ENCODE assay signal across 36 cellular contexts in the genomic region with DNA sequence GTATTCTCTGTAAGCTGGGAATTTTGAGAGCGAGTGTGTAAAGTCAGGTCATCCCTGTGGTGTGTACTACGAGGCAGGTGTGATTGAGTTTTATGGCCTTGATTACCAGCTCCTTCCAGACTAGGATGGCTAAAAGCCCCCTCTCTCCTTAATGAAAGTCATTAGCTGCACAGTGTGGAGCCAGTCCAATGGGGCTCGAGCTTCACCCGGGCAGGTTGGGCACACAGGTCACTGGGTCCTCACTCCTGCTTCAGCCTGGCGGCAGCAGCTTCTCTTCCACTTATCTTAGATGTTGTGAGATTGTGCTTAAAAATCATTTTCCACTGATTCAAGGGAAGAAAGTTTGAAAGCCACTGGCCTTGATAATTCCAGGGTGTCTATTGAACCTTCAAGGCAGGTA. TPM values are rescaled to one million over a fixed set of nuclear protein-coding genes. Genes with fewer than 3 reads are reported as not detected.
"Had no signal": no experiment of that assay in that cellular context is flagged by ENCODE, and none has a peak within 500 bp of the region (broad histone marks: within the 10 kb centered on the region; RNA-seq: fewer than 3 reads in every experiment).

No MANE protein-coding gene starts in this region.

- H3K4me1 ChIP-seq: Peyer's patch, SJSA1 had no signal

- H3K4me2 ChIP-seq: KMS-11, SK-N-SH had no signal

- H3K9me3 ChIP-seq: Peyer's patch, SJSA1, SK-N-SH had no signal

- H3K4me3 ChIP-seq: cardiac muscle cell, Peyer's patch, SJSA1 had no signal

- H3K9me2 ChIP-seq: SK-N-SH had no signal

- H3K9me3 Mint-ChIP-seq: activated B cell treated with CpG ODN at 0.5 μM for 24 hours; activated CD4-positive, alpha-beta memory T cell treated with anti-CD3 and anti-CD28 coated beads for 36 hours; activated naive CD8-positive, alpha-beta T cell treated with anti-CD3 and anti-CD28 coated beads for 36 hours; activated T-cell treated with anti-CD3 and anti-CD28 coated beads, Interleukin-2, amount 50 U/mL, for 72 hours; activated T-helper 17 cell treated with anti-CD3 and anti-CD28 coated beads, Interleukin-2, amount 50 U/mL, for 72 hours; T-helper 1 cell treated with Interleukin-12 subunit alpha and Interleukin-12 subunit beta and Interleukin-4 antibody, amounts not matched to agents 30 μg/mL and 1 μg/mL, for 36 hours; T-helper 2 cell treated with Interferon-gamma antibody and Interleukin-4, amounts not matched to agents 5 μg/mL and 100 μg/mL, for 36 hours had no signal

- DNase-seq: activated B cell treated with CpG ODN at 0.5 μM for 24 hours; activated CD4-positive, alpha-beta memory T cell treated with anti-CD3 and anti-CD28 coated beads for 36 hours; activated CD4-positive, alpha-beta T cell treated with anti-CD3 and anti-CD28 coated beads for 4 hours; activated CD4-positive, alpha-beta T cell treated with anti-CD3 and anti-CD28 coated beads, Interleukin-2, amount 50 U/mL, for 1 hour; activated CD4-positive, CD25-positive, alpha-beta regulatory T cell treated with anti-CD3 and anti-CD28 coated beads, Interleukin-2, amount 50 U/mL, for 72 hours; activated CD8-positive, alpha-beta memory T cell treated with anti-CD3 and anti-CD28 coated beads, Interleukin-2, amount 10 ng/mL, durations not matched to agents 7 days and 5 days; activated effector memory CD4-positive, alpha-beta T cell treated with anti-CD3 and anti-CD28 coated beads, Interleukin-2, amount 50 U/mL, for 16 hours; activated naive CD4-positive, alpha-beta T cell; activated naive CD4-positive, alpha-beta T cell treated with anti-CD3 and anti-CD28 coated beads, Interleukin-2, amount 50 U/mL, for 16 hours; activated naive CD8-positive, alpha-beta T cell treated with anti-CD3 and anti-CD28 coated beads for 36 hours; activated T-cell treated with anti-CD3 and anti-CD28 coated beads, Interleukin-2, amount 50 U/mL, for 1 hour; activated T-cell treated with anti-CD3 and anti-CD28 coated beads, Interleukin-2, amount 50 U/mL, for 72 hours; amniotic stem cell; aorta; NCI-H1092 treated with DMSO at 0.1 percent for 48 hours; NCI-H1417 treated with DMSO at 0.1 percent for 48 hours; NCI-H187 treated with DMSO at 0.1 percent for 48 hours; NCI-H2081; NCI-H2171 treated with DMSO at 0.1 percent for 48 hours; NCI-H2227 treated with DMSO at 0.1 percent for 48 hours; NCI-H510A treated with DMSO at 0.1 percent for 48 hours; NCI-H526 treated with DMSO at 0.1 percent for 48 hours; NK-92 treated with Interleukin-12 subunit alpha and Interleukin-12 subunit beta, amount 100 ng/mL, for 24 hours; PC-3; Peyer's patch; RPMI8226; SHP77 treated with DMSO at 0.1 percent for 48 hours had no signal

- H3K36me3 ChIP-seq: cardiac muscle cell, Peyer's patch, SJSA1 had no signal

- H3K27me3 ChIP-seq: cardiac muscle cell, Peyer's patch, SJSA1 had no signal

- H3K27ac Mint-ChIP-seq: activated B cell treated with CpG ODN at 0.5 μM for 24 hours; activated CD4-positive, alpha-beta memory T cell treated with anti-CD3 and anti-CD28 coated beads for 36 hours; activated CD8-positive, alpha-beta memory T cell treated with anti-CD3 and anti-CD28 coated beads, Interleukin-2, amount 10 ng/mL, durations not matched to agents 7 days and 5 days; activated naive CD8-positive, alpha-beta T cell treated with anti-CD3 and anti-CD28 coated beads for 36 hours; activated T-cell treated with anti-CD3 and anti-CD28 coated beads, Interleukin-2, amount 50 U/mL, for 72 hours; activated T-helper 17 cell treated with anti-CD3 and anti-CD28 coated beads, Interleukin-2, amount 50 U/mL, for 72 hours; T-helper 1 cell treated with Interleukin-12 subunit alpha and Interleukin-12 subunit beta and Interleukin-4 antibody, amounts not matched to agents 30 μg/mL and 1 μg/mL, for 36 hours; T-helper 2 cell treated with Interferon-gamma antibody and Interleukin-4, amounts not matched to agents 5 μg/mL and 100 μg/mL, for 36 hours had no signal

- ATAC-seq: activated CD8-positive, alpha-beta memory T cell treated with anti-CD3 and anti-CD28 coated beads, Interleukin-2, amount 10 ng/mL, durations not matched to agents 7 days and 5 days; activated T-cell treated with anti-CD3 and anti-CD28 coated beads, Interleukin-2, amount 50 U/mL, for 72 hours; activated T-helper 17 cell treated with anti-CD3 and anti-CD28 coated beads, Interleukin-2, amount 50 U/mL, for 72 hours had no signal

- H3K4me1 Mint-ChIP-seq: activated B cell treated with CpG ODN at 0.5 μM for 24 hours; activated naive CD8-positive, alpha-beta T cell treated with anti-CD3 and anti-CD28 coated beads for 36 hours; activated T-helper 17 cell treated with anti-CD3 and anti-CD28 coated beads, Interleukin-2, amount 50 U/mL, for 72 hours had no signal

- H3K4me3 Mint-ChIP-seq: activated B cell treated with CpG ODN at 0.5 μM for 24 hours; activated CD4-positive, alpha-beta memory T cell treated with anti-CD3 and anti-CD28 coated beads for 36 hours; activated CD8-positive, alpha-beta memory T cell treated with anti-CD3 and anti-CD28 coated beads, Interleukin-2, amount 10 ng/mL, durations not matched to agents 7 days and 5 days; activated naive CD8-positive, alpha-beta T cell treated with anti-CD3 and anti-CD28 coated beads for 36 hours; activated T-cell treated with anti-CD3 and anti-CD28 coated beads, Interleukin-2, amount 50 U/mL, for 72 hours; activated T-helper 17 cell treated with anti-CD3 and anti-CD28 coated beads, Interleukin-2, amount 50 U/mL, for 72 hours; T-helper 1 cell treated with Interleukin-12 subunit alpha and Interleukin-12 subunit beta and Interleukin-4 antibody, amounts not matched to agents 30 μg/mL and 1 μg/mL, for 36 hours; T-helper 2 cell treated with Interferon-gamma antibody and Interleukin-4, amounts not matched to agents 5 μg/mL and 100 μg/mL, for 36 hours had no signal

- H3K36me3 Mint-ChIP-seq: activated CD4-positive, alpha-beta memory T cell treated with anti-CD3 and anti-CD28 coated beads for 36 hours; activated CD8-positive, alpha-beta memory T cell treated with anti-CD3 and anti-CD28 coated beads, Interleukin-2, amount 10 ng/mL, durations not matched to agents 7 days and 5 days; activated naive CD8-positive, alpha-beta T cell treated with anti-CD3 and anti-CD28 coated beads for 36 hours had no signal

- H3K9ac ChIP-seq: KMS-11, SK-N-SH had no signal

- H3K27me3 Mint-ChIP-seq: activated CD8-positive, alpha-beta memory T cell treated with anti-CD3 and anti-CD28 coated beads, Interleukin-2, amount 10 ng/mL, durations not matched to agents 7 days and 5 days; activated naive CD8-positive, alpha-beta T cell treated with anti-CD3 and anti-CD28 coated beads for 36 hours; activated T-helper 17 cell treated with anti-CD3 and anti-CD28 coated beads, Interleukin-2, amount 50 U/mL, for 72 hours had no signal

- H3K27ac ChIP-seq: cardiac muscle cell, KMS-11, Peyer's patch, SJSA1 had no signal

RNA-seq across cellular contexts. Expression of a gene that starts 3.0 kb away (rescaled TPM):
- total RNA-seq: activated B cell treated with CpG ODN at 0.5 μM for 24 hours; activated CD4-positive, alpha-beta memory T cell treated with anti-CD3 and anti-CD28 coated beads for 36 hours; activated CD8-positive, alpha-beta memory T cell treated with anti-CD3 and anti-CD28 coated beads, Interleukin-2, amount 10 ng/mL, durations not matched to agents 7 days and 5 days; activated naive CD8-positive, alpha-beta T cell treated with anti-CD3 and anti-CD28 coated beads for 36 hours; activated T-cell treated with anti-CD3 and anti-CD28 coated beads, Interleukin-2, amount 50 U/mL, for 72 hours; activated T-helper 17 cell treated with anti-CD3 and anti-CD28 coated beads, Interleukin-2, amount 50 U/mL, for 72 hours; aorta; cardiac muscle cell; LHCN-M2; M059J; PC-3; Peyer's patch; SJSA1 had no signal
